14 cellular contexts compared by ENCODE assay signal in genomic region chr2:177273456-177273855, GRCh38. TPM values are rescaled to one million over a fixed set of nuclear protein-coding genes. Genes with fewer than 3 reads are reported as not detected.
DNase-seq lines count a peak whose midpoint lies in the region; ATAC-seq and TF ChIP-seq lines count a peak whose summit lies in the region.
"Had no signal": no experiment of that assay in that cellular context is flagged by ENCODE, and none has a peak within 500 bp of the region (broad histone marks: within the 10 kb centered on the region; RNA-seq: fewer than 3 reads in every experiment).

No MANE protein-coding gene starts in this region.

- H3K36me3 ChIP-seq in ACC112 (ENCODE audit: insufficient read depth, low read length) (no peaks in the 10 kb centered on the region), OCI-LY1 (ENCODE audit: insufficient read depth, low read length) (no peaks in the 10 kb centered on the region), fibroblast of lung (ENCODE audit: control insufficient read depth, insufficient read depth, low read length) (no peaks in the 10 kb centered on the region)
- H3K36me3 ChIP-seq: ovary had no signal

- H3K79me2 ChIP-seq in ACC112 (ENCODE audit: control insufficient read depth, insufficient read depth, low read length, unreplicated experiment) (no peaks in the 10 kb centered on the region), OCI-LY1 (ENCODE audit: insufficient read depth, low read length) (no peaks in the 10 kb centered on the region), fibroblast of lung (ENCODE audit: control insufficient read depth, insufficient read depth, low read length) (no peaks in the 10 kb centered on the region)

- DNase-seq in fibroblast of lung (ENCODE audit: low read depth in 2 of 2) = peak; percentile 48 to 72
- DNase-seq in omental fat pad (ENCODE audit: low spot score) = no peak
- no peak for DNase-seq in GOT3 (lab: John Stamatoyannopoulos, UW)
- DNase-seq in DMS153 treated with DMSO at 0.1 percent for 48 hours (lab: John Stamatoyannopoulos, UW; ENCODE audit: unreplicated experiment) = no peak
- DNase-seq in substantia nigra (lab: John Stamatoyannopoulos, UW) = no peak
- no peak for DNase-seq in iPS-NIHi7 (ENCODE audit: extremely low spot score)
- DNase-seq: activated CD4-positive, alpha-beta T cell treated with anti-CD3 and anti-CD28 coated beads, Interleukin-2, amount 10 ng/mL, durations not matched to agents 24 days and 14 days; head of caudate nucleus; NCI-H1105 treated with DMSO at 0.1 percent for 48 hours; ovary; stimulated activated naive CD8-positive, alpha-beta T cell treated with anti-CD3 and anti-CD28 coated beads, Interleukin-15, Interleukin-2, amounts not matched to agents 100 U/mL and 50 U/mL, for 24 hours had no signal

- H3K9me2 ChIP-seq in OCI-LY1 (ENCODE audit: low read depth, low read length) = no peaks in the 10 kb centered on the region

- no peak for TF ChIP-seq CTCF in OCI-LY1 (IDR thresholded peaks at IDR 0.05; ENCODE audit: low read length)
- TF ChIP-seq CTCF in fibroblast of lung (conservative IDR thresholded peaks at IDR 0.05 in 1 of 2, IDR thresholded peaks at IDR 0.05 in 1 of 2; ENCODE audit: low read depth in 1 of 2, low read length in 2 of 2) = no peak
- TF ChIP-seq CTCF in omental fat pad (IDR thresholded peaks at IDR 0.05) = no peak

- H3K9me3 ChIP-seq in OCI-LY1 (ENCODE audit: low read length) (no peaks in the 10 kb centered on the region), fibroblast of lung (ENCODE audit: control insufficient read depth, insufficient read depth, low read depth, low read length) (no peaks in the 10 kb centered on the region)
- H3K9me3 ChIP-seq: ovary had no signal

- H3K27me3 ChIP-seq in ACC112 (ENCODE audit: insufficient read depth, low read length) (no peaks in the 10 kb centered on the region), OCI-LY1 (ENCODE audit: insufficient read depth, low read length) (no peaks in the 10 kb centered on the region), fibroblast of lung (ENCODE audit: control insufficient read depth, insufficient read depth, low read length) (no peaks in the 10 kb centered on the region)
- H3K27me3 ChIP-seq: ovary had no signal

- peak overlapping the region; percentile 21 for H3K4me2 ChIP-seq in OCI-LY1 (ENCODE audit: low read length)
- no peak overlapping the region for H3K4me2 ChIP-seq in fibroblast of lung (ENCODE audit: extremely low read depth, insufficient read depth, low read length)

- H3K4me3 ChIP-seq in ACC112 (ENCODE audit: low read depth, low read length) = peak overlapping the region; percentile 66
- H3K4me3 ChIP-seq in OCI-LY1 (ENCODE audit: low read depth, low read length, poor library complexity, severe bottlenecking) = no peak overlapping the region
- H3K4me3 ChIP-seq in fibroblast of lung (replicated peaks in 1 of 4; ENCODE audit: control extremely low read depth in 1 of 4, insufficient read depth in 1 of 4, low read depth in 3 of 4, low read length in 4 of 4) = peak overlapping the region in 1 of 4 experiments; percentile 3
- H3K4me3 ChIP-seq: ovary had no signal

- ATAC-seq in omental fat pad (ENCODE audit: low FRiP score) = peak; percentile 62
- ATAC-seq: activated naive CD4-positive, alpha-beta T cell treated with anti-CD3 and anti-CD28 coated beads, Interleukin-2, amount 50 U/mL, for 72 hours; stimulated activated naive CD8-positive, alpha-beta T cell treated with anti-CD3 and anti-CD28 coated beads, Interleukin-15, Interleukin-2, amounts not matched to agents 100 U/mL and 50 U/mL, for 24 hours had no signal

- peaks cover 28% of the 10 kb centered on the region for H3K4me1 ChIP-seq in ACC112 (ENCODE audit: control insufficient read depth, insufficient read depth, low read length, unreplicated experiment)
- peaks cover 53% of the 10 kb centered on the region for H3K4me1 ChIP-seq in OCI-LY1 (ENCODE audit: insufficient read depth, low read length, severe bottlenecking)
- H3K4me1 ChIP-seq in fibroblast of lung (ENCODE audit: control insufficient read depth, extremely low read depth, insufficient read depth, low read length) = peaks cover 7% of the 10 kb centered on the region

- peak overlapping the region; percentile 79 for H2AFZ ChIP-seq in ACC112 (ENCODE audit: low read length, unreplicated experiment)
- peak overlapping the region; percentile 66; the same call in 1 of the 2 replicates for H2AFZ ChIP-seq in OCI-LY1 (ENCODE audit: low read length)
- peak overlapping the region; percentile 16 for H2AFZ ChIP-seq in fibroblast of lung (ENCODE audit: low read length)

- H3F3A ChIP-seq in OCI-LY1 (ENCODE audit: insufficient read depth, low read length) = no peaks in the 10 kb centered on the region

- H4K20me1 ChIP-seq in OCI-LY1 (ENCODE audit: insufficient read depth, low read length) (no peaks in the 10 kb centered on the region), fibroblast of lung (ENCODE audit: control insufficient read depth, extremely low read depth, insufficient read depth, low read length) (no peaks in the 10 kb centered on the region)

- H3K9ac ChIP-seq in OCI-LY1 (ENCODE audit: low read length) (no peak overlapping the region), fibroblast of lung (ENCODE audit: insufficient read depth, low read length) (no peak overlapping the region)

- H3K27ac ChIP-seq in ACC112 (ENCODE audit: low read depth, low read length) = peak overlapping the region; percentile 59
- H3K27ac ChIP-seq in OCI-LY1 (ENCODE audit: low read depth, low read length, poor library complexity, severe bottlenecking) = peak overlapping the region; percentile 47
- H3K27ac ChIP-seq in fibroblast of lung (ENCODE audit: insufficient read depth, low read length) = no peak overlapping the region
- no peak overlapping the region for H3K27ac ChIP-seq in substantia nigra (ENCODE audit: low read depth, low read length, poor library complexity, severe bottlenecking)

RNA-seq across cellular contexts. Expression of gene NFE2L2, which starts 8.9 kb away (rescaled TPM):
- total RNA-seq in fibroblast of lung = 97.1 and 142 TPM in 2 replicates
- polyA plus RNA-seq in fibroblast of lung = 166 and 178 TPM in 2 replicates
- 77.8 and 92.7 TPM in 2 replicates for polyA plus RNA-seq in fibroblast of lung (2012)
- 116 and 126 TPM in 2 replicates for polyA minus RNA-seq in fibroblast of lung (ENCODE audit: low replicate concordance)
- total RNA-seq in omental fat pad = 100 to 1,000 TPM in 2 of 4 donors, 10 to 100 TPM in 2; 88.5 to 140 (median 106) TPM

Comparison
In these comparisons a context has a peak if more than half of its experiments do, and no peak if none do; other contexts are left out.
1. H2AFZ ChIP-seq: peak in every context shown above with its lines; median percentile 79 in ACC112; 66 in OCI-LY1; 16 in fibroblast of lung.
2. H3K27ac ChIP-seq: peak in ACC112 (single experiment) and OCI-LY1 (single experiment); none in fibroblast of lung (single experiment) and substantia nigra (single experiment).
3. DNase-seq: peak in fibroblast of lung (2 of 2); none in omental fat pad (single experiment), GOT3 (single experiment), DMS153 treated with DMSO at 0.1 percent for 48 hours (single experiment), substantia nigra (0 of 49) and iPS-NIHi7 (single experiment).